ENCODE assay signal across 12 cellular contexts in genomic region chr20:3812975-3813599, GRCh38. TPM values are rescaled to one million over a fixed set of nuclear protein-coding genes. Genes with fewer than 3 reads are reported as not detected.
A peak's percentile ranks its signal among the peaks of the same experiment; 100 is the strongest.
DNase-seq lines count a peak whose midpoint lies in the region; ATAC-seq and TF ChIP-seq lines count a peak whose summit lies in the region.
"Had no signal": no experiment of that assay in that cellular context is flagged by ENCODE, and none has a peak within 500 bp of the region (broad histone marks: within the 10 kb centered on the region; RNA-seq: fewer than 3 reads in every experiment).

No MANE protein-coding gene starts in this region.

- no peak for TF ChIP-seq EP300 in transverse colon (IDR thresholded peaks at IDR 0.05; ENCODE audit: low read depth)

- H3K9me3 Mint-ChIP-seq in activated naive CD4-positive, alpha-beta T cell treated with anti-CD3 and anti-CD28 coated beads, Interleukin-2, amount 10 ng/mL, durations not matched to agents 7 days and 5 days = no peaks in the 10 kb centered on the region
- no peaks in the 10 kb centered on the region for H3K9me3 Mint-ChIP-seq in activated naive CD4-positive, alpha-beta T cell treated with anti-CD3 and anti-CD28 coated beads, Interleukin-2, amount 50 U/mL, for 72 hours

- H3K4me1 ChIP-seq in mucosa of rectum (ENCODE audit: control insufficient read depth in 2 of 2, insufficient read depth in 2 of 2, low read length in 2 of 2) (peaks cover 35 to 42% of the 10 kb centered on the region in 2 donors), transverse colon (peaks cover 15 to 54% (median 47%) of the 10 kb centered on the region in 4 donors)

- H3K36me3 ChIP-seq in mucosa of rectum (ENCODE audit: control insufficient read depth in 2 of 2, insufficient read depth in 2 of 2, low read length in 2 of 2) (no peaks in the 10 kb centered on the region), transverse colon (no peaks in the 10 kb centered on the region)

- H3K9ac ChIP-seq in mucosa of rectum (ENCODE audit: low read depth in 1 of 2, low read length in 2 of 2) = peak overlapping the region; percentile 26 to 51

- H3K27ac ChIP-seq in mucosa of rectum (ENCODE audit: low read depth in 2 of 2, low read length in 2 of 2) (peak overlapping the region; percentile 48 to 52), transverse colon (peak overlapping the region; percentile 86 to 97 (median 92))

- no peak overlapping the region for H3K4me3 Mint-ChIP-seq in activated naive CD4-positive, alpha-beta T cell treated with anti-CD3 and anti-CD28 coated beads, Interleukin-2, amount 10 ng/mL, durations not matched to agents 7 days and 5 days
- H3K4me3 Mint-ChIP-seq: B cell had no signal

- peaks cover 82% of the 10 kb centered on the region for H3K4me1 Mint-ChIP-seq in activated naive CD4-positive, alpha-beta T cell treated with anti-CD3 and anti-CD28 coated beads, Interleukin-2, amount 10 ng/mL, durations not matched to agents 7 days and 5 days

- in situ Hi-C loops in transverse colon (cut with MboI; ENCODE audit: low pct_ligation_motif_present in 1 of 4, low pct_unique_long_range_greater_than_20kb in 1 of 4, low sequenced_read_pairs in 3 of 4) = no loop called here

- 36 to 62% methylated on average over 3 to 4 of the region's 4 CpGs for WGBS in transverse colon (ENCODE audit: low coverage in 1 of 2), 2 donors

- DNase-seq in activated naive CD4-positive, alpha-beta T cell treated with anti-CD3 and anti-CD28 coated beads, Interleukin-2, amount 10 ng/mL, durations not matched to agents 7 days and 5 days = peak; percentile 20
- no peak for DNase-seq in activated naive CD4-positive, alpha-beta T cell (lab: John Stamatoyannopoulos, UW)
- DNase-seq in activated naive CD4-positive, alpha-beta T cell treated with anti-CD3 and anti-CD28 coated beads, Interleukin-2, amount 50 U/mL, for 72 hours (ENCODE audit: low spot score in 2 of 2) = no peak
- DNase-seq in transverse colon = no peak
- no peak for DNase-seq in DMS53 (lab: John Stamatoyannopoulos, UW)
- DNase-seq in KG1 (lab: John Stamatoyannopoulos, UW) = no peak
- DNase-seq in HuH-7.5 (ENCODE audit: low spot score) = no peak
- DNase-seq: hippocampal formation; NCI-H226; stimulated activated CD4-positive, alpha-beta T cell treated with anti-CD3 and anti-CD28 coated beads, Interleukin-2, amount 100 ng/mL, for 24 hours had no signal

- TF ChIP-seq CTCF in transverse colon (IDR thresholded peaks at IDR 0.05) = no peak

- H3K27me3 ChIP-seq in mucosa of rectum (ENCODE audit: control insufficient read depth in 2 of 2, insufficient read depth in 2 of 2, low read length in 2 of 2) (no peaks in the 10 kb centered on the region), transverse colon (no peaks in the 10 kb centered on the region)

- H3K9me3 ChIP-seq in mucosa of rectum (ENCODE audit: control insufficient read depth in 2 of 2, low read length in 2 of 2) (no peaks in the 10 kb centered on the region), transverse colon (no peaks in the 10 kb centered on the region)

- peaks cover 12% of the 10 kb centered on the region for H3K36me3 Mint-ChIP-seq in activated naive CD4-positive, alpha-beta T cell treated with anti-CD3 and anti-CD28 coated beads, Interleukin-2, amount 10 ng/mL, durations not matched to agents 7 days and 5 days
- H3K36me3 Mint-ChIP-seq in activated naive CD4-positive, alpha-beta T cell treated with anti-CD3 and anti-CD28 coated beads, Interleukin-2, amount 50 U/mL, for 72 hours = peaks cover 7 to 10% of the 10 kb centered on the region in 2 donors

- H3K4me3 ChIP-seq in mucosa of rectum (ENCODE audit: low read length in 2 of 2) (no peak overlapping the region), transverse colon (no peak overlapping the region)

- CTCF ChIA-PET in activated naive CD4-positive, alpha-beta T cell treated with anti-CD3 and anti-CD28 coated beads, Interleukin-2, amount 10 ng/mL, durations not matched to agents 7 days and 5 days (lab: Charles Lee) = interaction anchor here (0.6 to 4.7 kb wide), 2 partner anchors 25 to 67 kb away, joined by 3 to 18 read pairs; no protein-coding TSS in a partner anchor

- TF ChIP-seq POLR2A in transverse colon (IDR thresholded peaks at IDR 0.05) = no peak

- no peaks in the 10 kb centered on the region for H3K27me3 Mint-ChIP-seq in activated naive CD4-positive, alpha-beta T cell treated with anti-CD3 and anti-CD28 coated beads, Interleukin-2, amount 10 ng/mL, durations not matched to agents 7 days and 5 days
- H3K27me3 Mint-ChIP-seq: B cell had no signal

- H3K27ac Mint-ChIP-seq in activated naive CD4-positive, alpha-beta T cell treated with anti-CD3 and anti-CD28 coated beads, Interleukin-2, amount 10 ng/mL, durations not matched to agents 7 days and 5 days = peak overlapping the region; percentile 98
- peak overlapping the region; percentile 74 to 99 for H3K27ac Mint-ChIP-seq in activated naive CD4-positive, alpha-beta T cell treated with anti-CD3 and anti-CD28 coated beads, Interleukin-2, amount 50 U/mL, for 72 hours

- no peak for ATAC-seq in activated naive CD4-positive, alpha-beta T cell treated with anti-CD3 and anti-CD28 coated beads, Interleukin-2, amount 50 U/mL, for 72 hours

- intact Hi-C loops in transverse colon (cut with DNase I; ENCODE audit: low total_unique reads) = no loop called here

RNA-seq across cellular contexts. Expression of gene AP5S1, which starts 7.3 kb away (rescaled TPM):
- total RNA-seq in activated naive CD4-positive, alpha-beta T cell treated with anti-CD3 and anti-CD28 coated beads, Interleukin-2, amount 50 U/mL, for 72 hours = 10 to 100 TPM; 10.6 to 17.8 TPM
- total RNA-seq in transverse colon = 10 to 100 TPM in 3 of 4 donors, 1 to 10 TPM in 1; 9.1 to 38.5 (median 17.0) TPM

RNA-seq across cellular contexts. Expression of gene CDC25B, which starts 17.0 kb away (rescaled TPM):
- 100 to 1,000 TPM in 1 of 2 donors, 10 to 100 TPM in 1; 72.9 to 168 TPM for total RNA-seq in activated naive CD4-positive, alpha-beta T cell treated with anti-CD3 and anti-CD28 coated beads, Interleukin-2, amount 50 U/mL, for 72 hours
- total RNA-seq in transverse colon = 10 to 100 TPM; 14.1 to 89.4 (median 39.5) TPM

RNA-seq across cellular contexts. Expression of gene CENPB, which starts 26.5 kb away (rescaled TPM):
- total RNA-seq in activated naive CD4-positive, alpha-beta T cell treated with anti-CD3 and anti-CD28 coated beads, Interleukin-2, amount 50 U/mL, for 72 hours = 10 to 100 TPM; 34.4 to 48.1 TPM
- total RNA-seq in transverse colon = 10 to 100 TPM; 66.6 to 83.1 (median 72.8) TPM

RNA-seq across cellular contexts. Expression of gene SPEF1, which starts 31.8 kb away (rescaled TPM):
- under 1 TPM in 1 of 2 donors, not detected in 1; 0.14 TPM for total RNA-seq in activated naive CD4-positive, alpha-beta T cell treated with anti-CD3 and anti-CD28 coated beads, Interleukin-2, amount 50 U/mL, for 72 hours
- under 1 TPM in 1 of 4 donors, not detected in 3; 0.14 TPM for total RNA-seq in transverse colon
- total RNA-seq: B cell had no signal

RNA-seq across cellular contexts. Expression of gene MAVS, which starts 33.5 kb away (rescaled TPM):
- 10 to 100 TPM; 22.5 to 30.1 TPM for total RNA-seq in activated naive CD4-positive, alpha-beta T cell treated with anti-CD3 and anti-CD28 coated beads, Interleukin-2, amount 50 U/mL, for 72 hours
- 100 to 1,000 TPM in 1 of 4 donors, 10 to 100 TPM in 3; 70.3 to 104 (median 81.8) TPM for total RNA-seq in transverse colon
